8 cellular contexts compared by ENCODE assay signal in the genomic region with DNA sequence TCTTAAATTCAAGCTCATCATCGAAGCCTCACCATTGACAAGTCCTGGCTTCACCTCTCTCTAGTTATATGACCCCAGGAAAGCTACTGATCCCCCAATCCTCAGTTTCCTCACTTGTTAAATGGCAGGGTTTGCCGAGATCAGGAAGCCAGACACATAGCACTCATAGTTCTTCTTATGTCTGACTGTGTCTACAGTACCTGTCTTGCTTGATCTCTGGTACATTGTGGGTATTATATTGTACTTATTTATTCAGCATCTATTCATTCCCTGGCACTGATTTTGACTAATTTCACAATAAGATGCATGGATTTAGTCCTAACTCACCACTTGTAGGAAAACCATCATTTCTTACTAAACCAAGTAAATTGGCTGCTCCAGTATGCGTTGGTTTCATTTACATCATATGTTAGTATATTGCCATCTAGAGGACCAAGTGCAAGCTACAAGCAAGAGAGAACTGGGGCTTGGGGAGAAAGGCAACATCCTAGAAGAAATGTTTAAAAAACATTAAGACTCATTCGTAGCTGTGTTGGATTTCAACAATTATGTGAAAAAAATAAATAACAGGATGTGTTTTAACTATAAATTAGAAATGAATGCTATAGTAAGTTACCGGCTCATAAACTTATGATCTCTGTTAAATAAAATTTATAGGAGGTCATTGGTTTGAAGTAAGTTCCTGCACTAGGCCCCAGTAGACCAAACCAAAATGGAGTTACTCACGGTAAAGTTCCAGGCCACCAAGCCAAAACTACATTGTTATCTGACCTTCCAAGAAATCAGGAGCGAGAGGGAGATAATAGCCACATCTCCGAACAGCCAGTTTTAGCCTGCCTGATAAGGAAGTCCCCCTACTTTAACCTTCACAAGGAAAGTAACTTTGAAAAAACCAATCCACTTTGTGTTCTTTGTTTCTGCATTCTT. TPM values are rescaled to one million over a fixed set of nuclear protein-coding genes. Genes with fewer than 3 reads are reported as not detected.
A peak's percentile ranks its signal among the peaks of the same experiment; 100 is the strongest.
DNase-seq lines count a peak whose midpoint lies in the region; FAIRE-seq and TF ChIP-seq lines count a peak whose summit lies in the region.
"Not testable (repeated sequence)": the region's sequence is repeated elsewhere in the genome, so short reads cannot be mapped to it uniquely, and the experiment has no call there.

No MANE protein-coding gene starts in this region.

- dilution Hi-C loops in keratinocyte (cut with MboI; ENCODE audit: extremely low pct_ligation_motif_present, low sequenced_read_pairs) = not testable (repeated sequence)

- H3K9me1 ChIP-seq in keratinocyte (ENCODE audit: control insufficient read depth, extremely low read depth, insufficient read depth, low read length) = not testable (repeated sequence)

- H3K9me3 ChIP-seq in OCI-LY3 (ENCODE audit: insufficient read depth, low read length); keratinocyte (ENCODE audit: control insufficient read depth, low read depth, low read length); prostate gland: not testable (repeated sequence)

- H3K27ac Mint-ChIP-seq in activated CD4-positive, alpha-beta T cell treated with anti-CD3 and anti-CD28 coated beads, Interleukin-2, amount 10 ng/mL, durations not matched to agents 7 days and 5 days; endothelial cell (ENCODE audit: unreplicated experiment): not testable (repeated sequence)

- peak; percentile 46 for FAIRE-seq in keratinocyte (lab: Jason Lieb, UNC)

- not testable (repeated sequence) for H3K4me3 Mint-ChIP-seq in activated CD4-positive, alpha-beta T cell treated with anti-CD3 and anti-CD28 coated beads, Interleukin-2, amount 10 ng/mL, durations not matched to agents 7 days and 5 days; endothelial cell (ENCODE audit: unreplicated experiment)

- H4K20me1 ChIP-seq in OCI-LY3 (ENCODE audit: insufficient read depth, low read length); keratinocyte (ENCODE audit: control insufficient read depth, extremely low read depth, insufficient read depth, low read length): not testable (repeated sequence)

- not testable (repeated sequence) for H3K4me1 ChIP-seq in OCI-LY3 (ENCODE audit: low read length); keratinocyte (ENCODE audit: control insufficient read depth, extremely low read depth, insufficient read depth, low read length); prostate gland (replicated peaks)

- not testable (repeated sequence) for H3K27me3 ChIP-seq in OCI-LY3 (ENCODE audit: low read depth, low read length); keratinocyte (ENCODE audit: control insufficient read depth, extremely low read depth, insufficient read depth, low read length); prostate gland (replicated peaks; ENCODE audit: insufficient read depth)

- in situ Hi-C loops in ACHN (cut with HindIII; ENCODE audit: low pct_ligation_motif_present, low pct_unique_long_range_greater_than_20kb, low sequenced_read_pairs) = not testable (repeated sequence)

- H3K9me3 Mint-ChIP-seq in activated CD4-positive, alpha-beta T cell treated with anti-CD3 and anti-CD28 coated beads, Interleukin-2, amount 10 ng/mL, durations not matched to agents 7 days and 5 days; endothelial cell (ENCODE audit: unreplicated experiment): not testable (repeated sequence)

- H2AFZ ChIP-seq in OCI-LY3 (ENCODE audit: low read depth, low read length); keratinocyte (ENCODE audit: control insufficient read depth, low read length): not testable (repeated sequence)

- CTCF ChIA-PET in activated CD4-positive, alpha-beta T cell treated with anti-CD3 and anti-CD28 coated beads, Interleukin-2, amount 10 ng/mL, durations not matched to agents 7 days and 5 days (lab: Charles Lee) = not testable (repeated sequence)

- H3K27me3 Mint-ChIP-seq in activated CD4-positive, alpha-beta T cell treated with anti-CD3 and anti-CD28 coated beads, Interleukin-2, amount 10 ng/mL, durations not matched to agents 7 days and 5 days; endothelial cell (ENCODE audit: unreplicated experiment): not testable (repeated sequence)

- DNase-seq in ACHN (peak; percentile 67), LHCN-M2 (ENCODE audit: low read depth) (peak; percentile 66), endothelial cell (ENCODE audit: low spot score) (peak; percentile 52)
- peak; percentile 38 for DNase-seq in activated CD4-positive, alpha-beta T cell treated with anti-CD3 and anti-CD28 coated beads, Interleukin-2, amount 10 ng/mL, durations not matched to agents 7 days and 5 days
- DNase-seq in keratinocyte (ENCODE audit: low read depth, low spot score); prostate gland (ENCODE audit: low spot score): not testable (repeated sequence)

- H3K4me1 Mint-ChIP-seq in activated CD4-positive, alpha-beta T cell treated with anti-CD3 and anti-CD28 coated beads, Interleukin-2, amount 10 ng/mL, durations not matched to agents 7 days and 5 days; endothelial cell (ENCODE audit: unreplicated experiment): not testable (repeated sequence)

- H3K36me3 Mint-ChIP-seq in activated CD4-positive, alpha-beta T cell treated with anti-CD3 and anti-CD28 coated beads, Interleukin-2, amount 10 ng/mL, durations not matched to agents 7 days and 5 days (ENCODE audit: low read depth); endothelial cell (ENCODE audit: low read depth, unreplicated experiment): not testable (repeated sequence)

- POLR2A ChIA-PET in activated CD4-positive, alpha-beta T cell treated with anti-CD3 and anti-CD28 coated beads, Interleukin-2, amount 10 ng/mL, durations not matched to agents 7 days and 5 days (lab: Charles Lee) = not testable (repeated sequence)

- H3K27ac ChIP-seq in OCI-LY3 (ENCODE audit: low read length); keratinocyte (ENCODE audit: control insufficient read depth, insufficient read depth, low read length); prostate gland: not testable (repeated sequence)

- WGBS in prostate gland = 51% methylated on average over 8 of the region's 8 CpGs

- not testable (repeated sequence) for H3K9ac ChIP-seq in OCI-LY3 (ENCODE audit: low read length); keratinocyte (ENCODE audit: control insufficient read depth, extremely low read depth, insufficient read depth, low read length)

- H3K4me2 ChIP-seq in OCI-LY3 (ENCODE audit: low read length); keratinocyte (ENCODE audit: control insufficient read depth, extremely low read depth, insufficient read depth, low read depth, low read length): not testable (repeated sequence)

- TF ChIP-seq POLR2A in prostate gland (IDR thresholded peaks at IDR 0.05) = not testable (repeated sequence)

- H3K79me2 ChIP-seq in OCI-LY3 (ENCODE audit: low read length); keratinocyte (ENCODE audit: control insufficient read depth, insufficient read depth, low read length): not testable (repeated sequence)

- H3K36me3 ChIP-seq in OCI-LY3 (replicated peaks; ENCODE audit: low read depth, low read length); keratinocyte (ENCODE audit: control insufficient read depth in 2 of 2, extremely low read depth in 1 of 2, insufficient read depth in 2 of 2, low read length in 2 of 2); prostate gland: not testable (repeated sequence)

- peak; percentile 36 for TF ChIP-seq CTCF in GM12873 (IDR thresholded peaks at IDR 0.05; ENCODE audit: insufficient read depth, low read depth, low read length, missing control alignments)
- TF ChIP-seq CTCF in OCI-LY3 (IDR thresholded peaks at IDR 0.05; ENCODE audit: low read depth, low read length) = peak; percentile 30
- peak; percentile 40 for TF ChIP-seq CTCF in endothelial cell (IDR thresholded peaks at IDR 0.05; ENCODE audit: unreplicated experiment)
- peak in 1 of 3 experiments; percentile 22 for TF ChIP-seq CTCF in keratinocyte (optimal IDR thresholded peaks at IDR 0.05 in 1 of 3, IDR thresholded peaks at IDR 0.05 in 1 of 3, conservative IDR thresholded peaks at IDR 0.05 in 1 of 3; ENCODE audit: extremely low read depth in 1 of 3, insufficient read depth in 2 of 3, low read length in 3 of 3)
- peak in 3 of 4 experiments; percentile 27 to 38 (median 32) for TF ChIP-seq CTCF in prostate gland (IDR thresholded peaks at IDR 0.05)

- intact Hi-C loops in prostate gland (cut with DNase I) = not testable (repeated sequence)

- not testable (repeated sequence) for H3K4me3 ChIP-seq in OCI-LY3 (ENCODE audit: low read length); keratinocyte (ENCODE audit: control insufficient read depth in 2 of 3, extremely low read depth in 1 of 3, insufficient read depth in 2 of 3, low read depth in 1 of 3, low read length in 3 of 3); prostate gland

RNA-seq across cellular contexts. Expression of gene TVP23C, which starts 36.7 kb away (rescaled TPM):
- 8.5 and 10.8 TPM in 2 replicates for total RNA-seq in LHCN-M2 (2014; rRNA removed)
- polyA plus RNA-seq in LHCN-M2 (2012) = 5.5 TPM
- 1 to 10 TPM; 5.0 to 7.0 TPM for total RNA-seq in activated CD4-positive, alpha-beta T cell treated with anti-CD3 and anti-CD28 coated beads, Interleukin-2, amount 10 ng/mL, durations not matched to agents 7 days and 5 days
- total RNA-seq in endothelial cell (ENCODE audit: unreplicated experiment) = 23.1 TPM
- 2.4 to 5.7 TPM (median 4.0 TPM) in 3 replicates for polyA plus RNA-seq in keratinocyte
- polyA plus RNA-seq in keratinocyte (2011; ENCODE audit: low read depth) = 2.6 TPM
- 1.9 and 3.8 TPM in 2 replicates for polyA plus RNA-seq in keratinocyte (2011; cell fraction: cytosol; rRNA removed)
- polyA plus RNA-seq in keratinocyte (2011; cell fraction: nucleus; rRNA removed) = 6.1 and 6.7 TPM in 2 replicates
- polyA plus RNA-seq in keratinocyte (2012; ENCODE audit: low replicate concordance) = 1.8 and 3.9 TPM in 2 replicates
- polyA minus RNA-seq in keratinocyte = 4.4 to 11.8 TPM (median 5.7 TPM) in 3 replicates
- 5.2 TPM for polyA minus RNA-seq in keratinocyte (2011; cell fraction: cytosol; rRNA and poly(A)+ RNA removed)
- polyA minus RNA-seq in keratinocyte (2011; cell fraction: nucleus; rRNA and poly(A)+ RNA removed) = 15.3 and 27.8 TPM in 2 replicates
- total RNA-seq in prostate gland = 10 to 100 TPM; 16.9 to 19.4 TPM

RNA-seq across cellular contexts. Expression of gene CDRT4, which starts 59.1 kb away (rescaled TPM):
- total RNA-seq in LHCN-M2 (2014; rRNA removed) (not detected in 2 replicates), endothelial cell (ENCODE audit: unreplicated experiment) (11.7 TPM), prostate gland (10 to 100 TPM in 1 of 2 donors, 1 to 10 TPM in 1; 8.5 to 13.0 TPM)
- polyA plus RNA-seq in LHCN-M2 (2012) = 0.40 TPM
- 1 to 10 TPM; 1.5 to 2.7 TPM for total RNA-seq in activated CD4-positive, alpha-beta T cell treated with anti-CD3 and anti-CD28 coated beads, Interleukin-2, amount 10 ng/mL, durations not matched to agents 7 days and 5 days
- 0.79 to 1.2 TPM (median 0.93 TPM) in 3 replicates for polyA plus RNA-seq in keratinocyte
- 2.2 TPM for polyA plus RNA-seq in keratinocyte (2011; ENCODE audit: low read depth)
- polyA plus RNA-seq in keratinocyte (2011; cell fraction: cytosol; rRNA removed) = 0.18 TPM in 1 of 2 replicates, not detected in the other
- polyA plus RNA-seq in keratinocyte (2011; cell fraction: nucleus; rRNA removed) = 5.2 and 11.0 TPM in 2 replicates
- 0.31 TPM in 1 of 2 replicates, not detected in the other for polyA plus RNA-seq in keratinocyte (2012; ENCODE audit: low replicate concordance)
- polyA minus RNA-seq in keratinocyte = 2.7 to 8.2 TPM in 2 of 3 replicates, not detected in the other
- polyA minus RNA-seq in keratinocyte (2011; cell fraction: cytosol; rRNA and poly(A)+ RNA removed) = not detected
- 2.6 and 5.0 TPM in 2 replicates for polyA minus RNA-seq in keratinocyte (2011; cell fraction: nucleus; rRNA and poly(A)+ RNA removed)
